Comparison of ENCODE assay signal across 8 cellular contexts in the genomic region with DNA sequence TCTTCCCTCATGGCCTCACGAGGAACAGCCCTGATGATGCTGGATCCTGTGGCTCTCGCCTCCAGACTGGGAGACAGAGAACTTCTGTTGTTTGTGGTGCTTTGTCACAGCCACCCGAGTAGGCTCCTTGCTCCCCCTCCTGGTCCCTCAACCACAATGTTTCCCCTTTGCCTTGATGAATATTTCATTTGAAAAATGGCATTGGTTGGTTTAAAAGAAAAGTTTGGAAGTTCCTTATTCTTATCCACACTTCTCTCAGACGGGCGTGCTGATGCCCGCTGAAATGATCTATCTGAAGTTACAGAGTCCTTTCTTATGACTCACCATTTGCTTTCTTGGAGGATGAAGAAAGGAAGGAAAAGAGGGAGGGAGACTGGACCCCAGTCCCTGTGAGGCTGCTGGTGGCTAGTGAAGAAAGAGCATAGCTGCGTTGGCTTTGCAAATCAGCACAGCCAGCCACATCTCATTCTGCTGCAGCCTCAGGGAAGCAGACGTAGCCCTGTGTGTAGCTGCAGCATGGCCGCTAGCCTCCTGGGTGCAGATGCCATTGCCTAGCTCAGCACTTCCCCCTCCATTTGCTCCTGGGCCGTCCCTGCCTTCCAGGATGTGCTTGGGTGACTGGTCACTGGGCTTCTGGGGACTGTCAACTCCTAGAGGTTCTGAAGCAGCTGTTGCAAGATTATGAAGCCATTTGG.
DNase-seq lines count a peak whose midpoint lies in the region; ATAC-seq and TF ChIP-seq lines count a peak whose summit lies in the region.

No MANE protein-coding gene starts in this region.

- no peaks in the 10 kb centered on the region for H3K27me3 ChIP-seq in thoracic aorta (replicated peaks; ENCODE audit: insufficient read depth)

- peak overlapping the region in 1 of 2 donors; percentile 6 for H3K27ac ChIP-seq in thoracic aorta

- H3K4me1 Mint-ChIP-seq in effector memory CD8-positive, alpha-beta T cell (ENCODE audit: low read depth in 2 of 2) = peaks cover 8 to 11% of the 10 kb centered on the region in 2 donors

- peaks cover 0 to 25% of the 10 kb centered on the region in 2 donors for H3K27me3 Mint-ChIP-seq in effector memory CD8-positive, alpha-beta T cell

- DNase-seq in EH (ENCODE audit: low read depth) = peak; percentile 53
- DNase-seq in LNCaP clone FGC (ENCODE audit: low read depth) = no peak
- DNase-seq in activated CD4-positive, alpha-beta T cell treated with anti-CD3 and anti-CD28 coated beads, Interleukin-2, amount 50 U/mL, for 24 hours (ENCODE audit: low read depth in 1 of 2, low spot score in 1 of 2) = peak; percentile 11 to 48
- DNase-seq in effector memory CD8-positive, alpha-beta T cell = peak; percentile 27 to 44 (median 34)
- peak; percentile 22 for DNase-seq in middle frontal gyrus (ENCODE audit: extremely low spot score, low spot score)
- no peak for DNase-seq in thoracic aorta (ENCODE audit: low spot score)
- DNase-seq in NCI-H446 treated with DMSO at 0.1 percent for 48 hours (lab: John Stamatoyannopoulos, UW) = no peak

- H3K4me3 ChIP-seq in LNCaP clone FGC (ENCODE audit: low read depth, low read length) (no peak overlapping the region), thoracic aorta (no peak overlapping the region)

- H3K9me3 ChIP-seq in thoracic aorta = no peaks in the 10 kb centered on the region

- TF ChIP-seq CTCF in LNCaP clone FGC (IDR thresholded peaks at IDR 0.05; ENCODE audit: control insufficient read depth, extremely low read depth, insufficient read depth) = peak; percentile 56
- peak; percentile 51 for TF ChIP-seq CTCF in thoracic aorta (IDR thresholded peaks at IDR 0.05)

- H3K9me3 Mint-ChIP-seq in effector memory CD8-positive, alpha-beta T cell = no peaks in the 10 kb centered on the region

- H3K36me3 ChIP-seq in thoracic aorta = no peaks in the 10 kb centered on the region

- no peaks in the 10 kb centered on the region for H3K36me3 Mint-ChIP-seq in effector memory CD8-positive, alpha-beta T cell (ENCODE audit: insufficient read depth)

- H3K4me1 ChIP-seq in thoracic aorta (ENCODE audit: control insufficient read depth in 1 of 2, low read depth in 2 of 2) = peaks cover 0 to 36% of the 10 kb centered on the region in 2 donors

- peak overlapping the region in 1 of 2 donors; percentile 15 for H3K27ac Mint-ChIP-seq in effector memory CD8-positive, alpha-beta T cell

- H3K4me3 Mint-ChIP-seq in effector memory CD8-positive, alpha-beta T cell = no peak overlapping the region

- peak; percentile 58 for ATAC-seq in effector memory CD8-positive, alpha-beta T cell (replicated peaks)
- peak; percentile 27 for ATAC-seq in thoracic aorta (ENCODE audit: insufficient number of reproducible peaks, low FRiP score, low read depth)
- ATAC-seq in HG02588 (IDR thresholded peaks at IDR 0.05; ENCODE audit: unreplicated experiment) = no peak

Comparison
In these comparisons a context has a peak if more than half of its experiments do, and no peak if none do; other contexts are left out.
1. DNase-seq: peak in EH (single experiment), activated CD4-positive, alpha-beta T cell treated with anti-CD3 and anti-CD28 coated beads, Interleukin-2, amount 50 U/mL, for 24 hours (2 of 2), effector memory CD8-positive, alpha-beta T cell (3 of 3) and middle frontal gyrus (single experiment); none in LNCaP clone FGC (single experiment), thoracic aorta (single experiment) and NCI-H446 treated with DMSO at 0.1 percent for 48 hours (single experiment).